1 cellular context compared by ENCODE assay signal in genomic region chr12:52147367-52147972, GRCh38.
TF ChIP-seq lines count a peak whose summit lies in the region.

No MANE protein-coding gene starts in this region.

TF ChIP-seq in K562, 482 proteins besides CTCF, POLR2A, EP300 and RAD21 (continued from another document):
- TF ChIP-seq HMBOX1 (IDR thresholded peaks at IDR 0.05) (no peak), AFF1 (IDR thresholded peaks at IDR 0.05; ENCODE audit: low read depth in 1 of 2, partially characterized antibody in 2 of 2) (no peak), JUND (IDR thresholded peaks at IDR 0.05; ENCODE audit: borderline replicate concordance, low read depth, low read length) (peak; percentile 51; the same call in 1 of the 2 replicates), JUND (tag; IDR thresholded peaks at IDR 0.05; ENCODE audit: borderline replicate concordance, low read depth, low read length) (no peak; the same call in 2 of the 3 replicates), MAX (CRISPR knock-in tag; IDR thresholded peaks at IDR 0.05) (peak; percentile 31; the same call in 1 of the 2 replicates), TBP (optimal IDR thresholded peaks at IDR 0.05; ENCODE audit: low read depth, low read length) (no peak), THAP12 (CRISPR knock-in tag; IDR thresholded peaks at IDR 0.05) (no peak), ETS2 (tag; IDR thresholded peaks at IDR 0.05; ENCODE audit: borderline replicate concordance, poor library complexity, severe bottlenecking) (no peak), TFAP4 (CRISPR knock-in tag; IDR thresholded peaks at IDR 0.05; ENCODE audit: borderline replicate concordance) (0 out of 2 replicates have a peak, but pooled peaks have one; percentile 31)
TF ChIP-seq in K562: peak in this region for 19.
